Comparison of ENCODE assay signal across 8 cellular contexts in the genomic region with DNA sequence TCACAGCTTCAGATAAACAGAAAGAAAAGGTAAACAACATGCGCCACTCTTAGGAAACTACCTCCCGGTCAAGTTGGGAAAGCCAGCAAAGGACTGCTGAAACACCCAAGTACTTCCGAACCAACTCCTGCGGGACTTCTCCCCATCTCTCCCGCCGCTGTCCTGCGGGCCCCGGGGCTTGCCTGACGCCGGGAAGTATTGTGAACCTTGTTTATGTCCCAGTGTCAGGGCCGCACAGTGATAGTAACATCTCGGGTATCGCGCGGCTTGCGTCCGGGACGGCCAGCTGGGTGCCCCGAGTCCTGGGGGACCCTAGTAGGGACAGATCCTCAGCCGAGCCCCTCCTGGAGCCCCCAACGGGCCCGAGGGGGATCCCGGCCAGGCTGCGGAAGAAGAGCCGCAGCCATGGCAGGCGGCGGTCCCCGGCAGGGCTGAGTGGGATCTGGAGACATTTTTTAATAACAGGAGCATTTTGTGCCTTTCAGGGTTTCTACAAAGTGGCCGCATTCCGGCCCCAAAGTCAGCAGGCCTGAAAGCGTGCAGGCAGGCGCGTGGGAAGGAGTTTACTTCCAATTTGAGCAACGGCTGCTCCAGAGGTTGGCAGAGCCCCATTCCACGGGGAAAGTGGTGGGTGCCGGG. TPM values are rescaled to one million over a fixed set of nuclear protein-coding genes. Genes with fewer than 3 reads are reported as not detected.
DNase-seq lines count a peak whose midpoint lies in the region; ATAC-seq lines count a peak whose summit lies in the region.

No MANE protein-coding gene starts in this region.

- intact Hi-C loops in activated CD4-positive, alpha-beta T cell treated with anti-CD3 and anti-CD28 coated beads, Interleukin-2, amount 10 ng/mL, durations not matched to agents 24 days and 14 days (cut with micrococcal nuclease), result loop anchor here (10.0 kb wide), 1 partner anchor 340 kb away; a partner anchor contains a TSS

- ATAC-seq in GM19324 (IDR thresholded peaks at IDR 0.05; ENCODE audit: low FRiP score, unreplicated experiment), result no peak

- peak overlapping the region; percentile 87 for H3K4me3 ChIP-seq in MG63
- H3K4me3 ChIP-seq in duodenal mucosa (ENCODE audit: low read depth in 1 of 2, low read length in 2 of 2), result peak overlapping the region; percentile 87 to 91

- peak overlapping the region; percentile 91 for H3K27ac Mint-ChIP-seq in activated CD4-positive, alpha-beta T cell treated with anti-CD3 and anti-CD28 coated beads, Interleukin-2, amount 10 ng/mL, durations not matched to agents 24 days and 14 days

- no peaks in the 10 kb centered on the region for H3K9me3 Mint-ChIP-seq in activated CD4-positive, alpha-beta T cell treated with anti-CD3 and anti-CD28 coated beads, Interleukin-2, amount 10 ng/mL, durations not matched to agents 24 days and 14 days

- H3K27ac ChIP-seq in duodenal mucosa (ENCODE audit: low read depth, low read length), result peak overlapping the region; percentile 91

- peak; percentile 68 for DNase-seq in EL
- DNase-seq in GOT3 (lab: John Stamatoyannopoulos, UW), result peak; percentile 15
- peak; percentile 65 for DNase-seq in MG63
- peak; percentile 85 for DNase-seq in activated CD4-positive, alpha-beta T cell treated with anti-CD3 and anti-CD28 coated beads, Interleukin-2, amount 10 ng/mL, durations not matched to agents 24 days and 14 days
- DNase-seq in medulla oblongata (ENCODE audit: extremely low spot score), result peak; percentile 50
- DNase-seq in stimulated activated CD8-positive, alpha-beta memory T cell treated with anti-CD3 and anti-CD28 coated beads, Interleukin-4, amount 100 ng/mL, for 48 hours, result peak; percentile 57

- H3K9me3 ChIP-seq in MG63 (no peaks in the 10 kb centered on the region), duodenal mucosa (ENCODE audit: control insufficient read depth in 1 of 2, low read length in 2 of 2) (no peaks in the 10 kb centered on the region)

- peaks cover 22% of the 10 kb centered on the region for H3K4me1 Mint-ChIP-seq in activated CD4-positive, alpha-beta T cell treated with anti-CD3 and anti-CD28 coated beads, Interleukin-2, amount 10 ng/mL, durations not matched to agents 24 days and 14 days

- H3K27me3 Mint-ChIP-seq in activated CD4-positive, alpha-beta T cell treated with anti-CD3 and anti-CD28 coated beads, Interleukin-2, amount 10 ng/mL, durations not matched to agents 24 days and 14 days, result peaks cover 1% of the 10 kb centered on the region

- H3K27me3 ChIP-seq in MG63 (no peaks in the 10 kb centered on the region), duodenal mucosa (ENCODE audit: control insufficient read depth in 1 of 2, insufficient read depth in 2 of 2, low read length in 2 of 2) (no peaks in the 10 kb centered on the region)

- H3K36me3 ChIP-seq in MG63 (peaks cover 29% of the 10 kb centered on the region), duodenal mucosa (ENCODE audit: control insufficient read depth in 1 of 2, insufficient read depth in 2 of 2, low read length in 2 of 2) (peaks cover 0 to 7% of the 10 kb centered on the region in 2 donors)

- H3K9ac ChIP-seq in duodenal mucosa (ENCODE audit: low read depth in 1 of 2, low read length in 2 of 2), result peak overlapping the region; percentile 83 to 95

- peaks cover 0 to 4% of the 10 kb centered on the region in 2 donors for H3K4me1 ChIP-seq in duodenal mucosa (ENCODE audit: control insufficient read depth in 1 of 2, insufficient read depth in 2 of 2, low read length in 2 of 2)

- H3K4me3 Mint-ChIP-seq in activated CD4-positive, alpha-beta T cell treated with anti-CD3 and anti-CD28 coated beads, Interleukin-2, amount 10 ng/mL, durations not matched to agents 24 days and 14 days, result peak overlapping the region; percentile 94

- peaks cover 15% of the 10 kb centered on the region for H3K36me3 Mint-ChIP-seq in activated CD4-positive, alpha-beta T cell treated with anti-CD3 and anti-CD28 coated beads, Interleukin-2, amount 10 ng/mL, durations not matched to agents 24 days and 14 days (ENCODE audit: low read depth)

RNA-seq across cellular contexts. Expression of a gene that starts 0.7 kb away (rescaled TPM):
- total RNA-seq in MG63 (2014; rRNA removed; shearing (Covaris generic); ENCODE audit: low replicate concordance), result 46.4 and 60.5 TPM in 2 replicates
- 62.8 and 63.5 TPM in 2 replicates for total RNA-seq in activated CD4-positive, alpha-beta T cell treated with anti-CD3 and anti-CD28 coated beads, Interleukin-2, amount 10 ng/mL, durations not matched to agents 24 days and 14 days

RNA-seq across cellular contexts. Expression of a gene that starts 26.8 kb away (rescaled TPM):
- total RNA-seq in MG63 (2014; rRNA removed; shearing (Covaris generic); ENCODE audit: low replicate concordance), result not detected in 2 replicates
- total RNA-seq in activated CD4-positive, alpha-beta T cell treated with anti-CD3 and anti-CD28 coated beads, Interleukin-2, amount 10 ng/mL, durations not matched to agents 24 days and 14 days, result 0.02 TPM in 2 replicates

RNA-seq across cellular contexts. Expression of a gene that starts 50.8 kb away (rescaled TPM):
- total RNA-seq in MG63 (2014; rRNA removed; shearing (Covaris generic); ENCODE audit: low replicate concordance), result 32.6 and 43.7 TPM in 2 replicates
- total RNA-seq in activated CD4-positive, alpha-beta T cell treated with anti-CD3 and anti-CD28 coated beads, Interleukin-2, amount 10 ng/mL, durations not matched to agents 24 days and 14 days, result 59.9 and 60.1 TPM in 2 replicates

Comparison
In these comparisons a context has a peak if more than half of its experiments do, and no peak if none do; other contexts are left out.
1. DNase-seq: peak in every context shown above with its lines; median percentile 85 in activated CD4-positive, alpha-beta T cell treated with anti-CD3 and anti-CD28 coated beads, Interleukin-2, amount 10 ng/mL, durations not matched to agents 24 days and 14 days; 68 in EL; 65 in MG63; 57 in stimulated activated CD8-positive, alpha-beta memory T cell treated with anti-CD3 and anti-CD28 coated beads, Interleukin-4, amount 100 ng/mL, for 48 hours; 50 in medulla oblongata; 15 in GOT3.